ENCODE assay signal across 8 cellular contexts in the genomic region with DNA sequence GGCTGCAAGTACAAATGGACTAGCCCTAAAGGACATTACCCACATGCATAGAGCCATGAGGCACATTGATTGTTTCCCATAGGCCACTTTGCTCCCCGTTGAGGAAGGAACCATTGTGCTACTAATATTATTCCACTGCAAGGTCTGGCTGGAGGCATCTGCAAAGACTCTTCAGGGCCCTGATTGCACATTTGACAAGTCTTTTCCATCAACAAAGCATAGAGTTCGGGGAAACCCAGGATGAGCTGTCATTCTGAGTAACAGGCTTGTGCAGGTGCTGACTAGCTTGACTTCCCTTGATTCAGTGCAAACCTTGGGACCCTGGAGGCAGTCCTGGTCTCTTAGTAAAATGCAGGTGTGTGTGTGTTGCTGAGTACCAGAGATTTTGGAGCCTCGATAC.
DNase-seq lines count a peak whose midpoint lies in the region; ATAC-seq, FAIRE-seq and TF ChIP-seq lines count a peak whose summit lies in the region.

No MANE protein-coding gene starts in this region.

- no peak overlapping the region for H3K4me3 Mint-ChIP-seq in brain
- no peak overlapping the region for H3K4me3 Mint-ChIP-seq in chondrocyte (ENCODE audit: unreplicated experiment)

- H3K4me2 ChIP-seq in SU-DHL-6 (ENCODE audit: low read depth, low read length, poor library complexity, severe bottlenecking), result no peak overlapping the region

- no peak overlapping the region for H2AFZ ChIP-seq in SU-DHL-6 (ENCODE audit: low read depth, low read length, severe bottlenecking)

- H3K36me3 Mint-ChIP-seq in brain, result peaks cover 10% of the 10 kb centered on the region
- H3K36me3 Mint-ChIP-seq in chondrocyte (ENCODE audit: low read depth), result peaks cover under 1% of the 10 kb centered on the region

- H3K27ac ChIP-seq in SU-DHL-6 (ENCODE audit: low read depth, low read length) (0 out of 2 replicates have a peak overlapping the region, but pooled peaks have one; percentile 10), skin epidermis (peak overlapping the region in 19 of 21 experiments; percentile 18 to 90 (median 77))

- H3K27ac Mint-ChIP-seq in brain (peak overlapping the region in 3 of 5 experiments; percentile 3 to 85 (median 60)), chondrocyte (ENCODE audit: unreplicated experiment) (no peak overlapping the region)

- H3K4me3 ChIP-seq in SU-DHL-6 (ENCODE audit: insufficient read depth, low read length, poor library complexity, severe bottlenecking) (no peak overlapping the region), skin epidermis (no peak overlapping the region)

- ATAC-seq in GM19397 (IDR thresholded peaks at IDR 0.05; ENCODE audit: unreplicated experiment), result no peak

- H3K4me1 Mint-ChIP-seq in brain (peaks cover 89% of the 10 kb centered on the region), chondrocyte (ENCODE audit: low read depth) (peaks cover 64% of the 10 kb centered on the region)

- H3K27me3 ChIP-seq in SU-DHL-6 (ENCODE audit: low read length), result no peaks in the 10 kb centered on the region

- peaks cover 99% of the 10 kb centered on the region for H3K79me2 ChIP-seq in SU-DHL-6 (ENCODE audit: insufficient read depth, low read length)

- H4K20me1 ChIP-seq in SU-DHL-6 (ENCODE audit: low read depth, low read length), result peaks cover 11% of the 10 kb centered on the region; the same call in 1 of the 2 replicates

- no peaks in the 10 kb centered on the region for H3K9me3 ChIP-seq in SU-DHL-6 (ENCODE audit: insufficient read depth, low read length)

- H3K36me3 ChIP-seq in SU-DHL-6 (ENCODE audit: low read length), result no peaks in the 10 kb centered on the region

- H3F3A ChIP-seq in SU-DHL-6 (ENCODE audit: insufficient read depth), result no peaks in the 10 kb centered on the region

- TF ChIP-seq CTCF in SU-DHL-6 (IDR thresholded peaks at IDR 0.05; ENCODE audit: insufficient read depth, low read length, poor library complexity, severe bottlenecking) (no peak), brain (conservative IDR thresholded peaks at IDR 0.05) (no peak), chondrocyte (IDR thresholded peaks at IDR 0.05) (no peak)

- H3K27me3 Mint-ChIP-seq in brain (no peaks in the 10 kb centered on the region), chondrocyte (ENCODE audit: low read depth) (no peaks in the 10 kb centered on the region)

- H3K9ac ChIP-seq in SU-DHL-6 (ENCODE audit: low read length), result no peak overlapping the region

- DNase-seq in GM18507 (ENCODE audit: extremely low spot score, insufficient read length, low read depth), result no peak
- no peak for DNase-seq in chondrocyte (ENCODE audit: low spot score)
- DNase-seq in NCI-H1105 treated with DMSO at 0.1 percent for 48 hours (lab: John Stamatoyannopoulos, UW), result no peak
- no peak for DNase-seq in OCI-M2 (lab: John Stamatoyannopoulos, UW; ENCODE audit: unreplicated experiment)

- H3K9me2 ChIP-seq in SU-DHL-6 (replicated peaks; ENCODE audit: insufficient read depth, low read length), result no peaks in the 10 kb centered on the region

- peak; percentile 38 for FAIRE-seq in GM18507 (lab: Jason Lieb, UNC)

- peaks cover 0 to 6% (median 0%) of the 10 kb centered on the region in 5 experiments for H3K9me3 Mint-ChIP-seq in brain
- no peaks in the 10 kb centered on the region for H3K9me3 Mint-ChIP-seq in chondrocyte (ENCODE audit: low read depth)
